ENCODE assay signal across 1 cellular context in the genomic region with DNA sequence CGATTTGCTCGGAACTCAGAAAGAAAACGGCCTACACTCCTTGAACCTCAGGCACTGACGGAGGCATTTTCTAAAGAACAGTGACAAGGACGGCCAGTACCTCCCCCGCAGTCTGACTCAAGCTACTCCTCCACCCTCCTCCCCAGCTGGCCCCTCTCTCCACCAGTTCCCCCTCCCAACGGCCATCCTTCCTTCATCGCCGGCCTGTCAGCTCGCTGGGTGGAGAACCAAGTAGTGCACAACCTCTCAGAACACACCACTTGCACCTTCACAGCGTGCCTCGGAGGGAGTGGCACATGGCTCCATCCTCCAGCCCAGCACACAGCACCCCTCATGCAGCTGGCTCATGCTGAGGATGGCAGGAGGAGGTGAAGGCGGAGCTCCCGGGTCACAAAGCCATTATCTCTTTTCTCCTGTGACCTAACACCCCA.
TF ChIP-seq lines count a peak whose summit lies in the region.

No MANE protein-coding gene starts in this region.

TF ChIP-seq in K562, 482 proteins besides CTCF, POLR2A, EP300 and RAD21 (continued from another document and continues in another):
- TF ChIP-seq NEUROD1 (IDR thresholded peaks at IDR 0.05; ENCODE audit: borderline replicate concordance, low read depth, low read length, partially characterized antibody), result peak; percentile 44
- TF ChIP-seq HDAC1 (IDR thresholded peaks at IDR 0.05), result peak in 1 of 2 experiments; percentile 84; a peak in 2 of 4 replicates
- TF ChIP-seq SMAD3 (CRISPR knock-in tag; conservative IDR thresholded peaks at IDR 0.05), result no peak
- no peak for TF ChIP-seq DMBX1 (CRISPR knock-in tag; IDR thresholded peaks at IDR 0.05; ENCODE audit: borderline replicate concordance)
- no peak for TF ChIP-seq ZNF165 (CRISPR knock-in tag; IDR thresholded peaks at IDR 0.05; ENCODE audit: borderline replicate concordance)
- TF ChIP-seq ZNF695 (CRISPR knock-in tag; IDR thresholded peaks at IDR 0.05), result no peak
- TF ChIP-seq, protein P1, sequence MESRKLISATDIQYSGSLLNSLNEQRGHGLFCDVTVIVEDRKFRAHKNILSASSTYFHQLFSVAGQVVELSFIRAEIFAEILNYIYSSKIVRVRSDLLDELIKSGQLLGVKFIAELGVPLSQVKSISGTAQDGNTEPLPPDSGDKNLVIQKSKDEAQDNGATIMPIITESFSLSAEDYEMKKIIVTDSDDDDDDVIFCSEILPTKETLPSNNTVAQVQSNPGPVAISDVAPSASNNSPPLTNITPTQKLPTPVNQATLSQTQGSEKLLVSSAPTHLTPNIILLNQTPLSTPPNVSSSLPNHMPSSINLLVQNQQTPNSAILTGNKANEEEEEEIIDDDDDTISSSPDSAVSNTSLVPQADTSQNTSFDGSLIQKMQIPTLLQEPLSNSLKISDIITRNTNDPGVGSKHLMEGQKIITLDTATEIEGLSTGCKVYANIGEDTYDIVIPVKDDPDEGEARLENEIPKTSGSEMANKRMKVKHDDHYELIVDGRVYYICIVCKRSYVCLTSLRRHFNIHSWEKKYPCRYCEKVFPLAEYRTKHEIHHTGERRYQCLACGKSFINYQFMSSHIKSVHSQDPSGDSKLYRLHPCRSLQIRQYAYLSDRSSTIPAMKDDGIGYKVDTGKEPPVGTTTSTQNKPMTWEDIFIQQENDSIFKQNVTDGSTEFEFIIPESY (CRISPR knock-in tag; IDR thresholded peaks at IDR 0.05), result no peak
- TF ChIP-seq SPI1 (IDR thresholded peaks at IDR 0.05; ENCODE audit: borderline replicate concordance, low read depth, low read length), result peak; percentile 48; the same call in 1 of the 2 replicates
- no peak for TF ChIP-seq RBM17 (IDR thresholded peaks at IDR 0.05; ENCODE audit: borderline replicate concordance, low read depth, low read length)
- no peak for TF ChIP-seq PHTF2 (CRISPR knock-in tag; IDR thresholded peaks at IDR 0.05)
- TF ChIP-seq GATAD2A (IDR thresholded peaks at IDR 0.05), result peak; percentile 30; the same call in 1 of the 2 replicates
- TF ChIP-seq ZNF197 (CRISPR knock-in tag; IDR thresholded peaks at IDR 0.05; ENCODE audit: low read depth), result no peak
- TF ChIP-seq, protein P2, sequence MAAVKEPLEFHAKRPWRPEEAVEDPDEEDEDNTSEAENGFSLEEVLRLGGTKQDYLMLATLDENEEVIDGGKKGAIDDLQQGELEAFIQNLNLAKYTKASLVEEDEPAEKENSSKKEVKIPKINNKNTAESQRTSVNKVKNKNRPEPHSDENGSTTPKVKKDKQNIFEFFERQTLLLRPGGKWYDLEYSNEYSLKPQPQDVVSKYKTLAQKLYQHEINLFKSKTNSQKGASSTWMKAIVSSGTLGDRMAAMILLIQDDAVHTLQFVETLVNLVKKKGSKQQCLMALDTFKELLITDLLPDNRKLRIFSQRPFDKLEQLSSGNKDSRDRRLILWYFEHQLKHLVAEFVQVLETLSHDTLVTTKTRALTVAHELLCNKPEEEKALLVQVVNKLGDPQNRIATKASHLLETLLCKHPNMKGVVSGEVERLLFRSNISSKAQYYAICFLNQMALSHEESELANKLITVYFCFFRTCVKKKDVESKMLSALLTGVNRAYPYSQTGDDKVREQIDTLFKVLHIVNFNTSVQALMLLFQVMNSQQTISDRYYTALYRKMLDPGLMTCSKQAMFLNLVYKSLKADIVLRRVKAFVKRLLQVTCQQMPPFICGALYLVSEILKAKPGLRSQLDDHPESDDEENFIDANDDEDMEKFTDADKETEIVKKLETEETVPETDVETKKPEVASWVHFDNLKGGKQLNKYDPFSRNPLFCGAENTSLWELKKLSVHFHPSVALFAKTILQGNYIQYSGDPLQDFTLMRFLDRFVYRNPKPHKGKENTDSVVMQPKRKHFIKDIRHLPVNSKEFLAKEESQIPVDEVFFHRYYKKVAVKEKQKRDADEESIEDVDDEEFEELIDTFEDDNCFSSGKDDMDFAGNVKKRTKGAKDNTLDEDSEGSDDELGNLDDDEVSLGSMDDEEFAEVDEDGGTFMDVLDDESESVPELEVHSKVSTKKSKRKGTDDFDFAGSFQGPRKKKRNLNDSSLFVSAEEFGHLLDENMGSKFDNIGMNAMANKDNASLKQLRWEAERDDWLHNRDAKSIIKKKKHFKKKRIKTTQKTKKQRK (IDR thresholded peaks at IDR 0.05; ENCODE audit: borderline replicate concordance, low read depth, low read length), result no peak
- no peak for TF ChIP-seq SMAD1 (IDR thresholded peaks at IDR 0.05; ENCODE audit: low read depth, low read length, partially characterized antibody)
- TF ChIP-seq, protein P3, sequence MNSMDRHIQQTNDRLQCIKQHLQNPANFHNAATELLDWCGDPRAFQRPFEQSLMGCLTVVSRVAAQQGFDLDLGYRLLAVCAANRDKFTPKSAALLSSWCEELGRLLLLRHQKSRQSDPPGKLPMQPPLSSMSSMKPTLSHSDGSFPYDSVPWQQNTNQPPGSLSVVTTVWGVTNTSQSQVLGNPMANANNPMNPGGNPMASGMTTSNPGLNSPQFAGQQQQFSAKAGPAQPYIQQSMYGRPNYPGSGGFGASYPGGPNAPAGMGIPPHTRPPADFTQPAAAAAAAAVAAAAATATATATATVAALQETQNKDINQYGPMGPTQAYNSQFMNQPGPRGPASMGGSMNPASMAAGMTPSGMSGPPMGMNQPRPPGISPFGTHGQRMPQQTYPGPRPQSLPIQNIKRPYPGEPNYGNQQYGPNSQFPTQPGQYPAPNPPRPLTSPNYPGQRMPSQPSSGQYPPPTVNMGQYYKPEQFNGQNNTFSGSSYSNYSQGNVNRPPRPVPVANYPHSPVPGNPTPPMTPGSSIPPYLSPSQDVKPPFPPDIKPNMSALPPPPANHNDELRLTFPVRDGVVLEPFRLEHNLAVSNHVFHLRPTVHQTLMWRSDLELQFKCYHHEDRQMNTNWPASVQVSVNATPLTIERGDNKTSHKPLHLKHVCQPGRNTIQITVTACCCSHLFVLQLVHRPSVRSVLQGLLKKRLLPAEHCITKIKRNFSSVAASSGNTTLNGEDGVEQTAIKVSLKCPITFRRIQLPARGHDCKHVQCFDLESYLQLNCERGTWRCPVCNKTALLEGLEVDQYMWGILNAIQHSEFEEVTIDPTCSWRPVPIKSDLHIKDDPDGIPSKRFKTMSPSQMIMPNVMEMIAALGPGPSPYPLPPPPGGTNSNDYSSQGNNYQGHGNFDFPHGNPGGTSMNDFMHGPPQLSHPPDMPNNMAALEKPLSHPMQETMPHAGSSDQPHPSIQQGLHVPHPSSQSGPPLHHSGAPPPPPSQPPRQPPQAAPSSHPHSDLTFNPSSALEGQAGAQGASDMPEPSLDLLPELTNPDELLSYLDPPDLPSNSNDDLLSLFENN (IDR thresholded peaks at IDR 0.05; ENCODE audit: low read depth in 2 of 2, low read length in 2 of 2), result no peak
- no peak for TF ChIP-seq ZNF12 (CRISPR knock-in tag; IDR thresholded peaks at IDR 0.05)
- TF ChIP-seq, protein P4, sequence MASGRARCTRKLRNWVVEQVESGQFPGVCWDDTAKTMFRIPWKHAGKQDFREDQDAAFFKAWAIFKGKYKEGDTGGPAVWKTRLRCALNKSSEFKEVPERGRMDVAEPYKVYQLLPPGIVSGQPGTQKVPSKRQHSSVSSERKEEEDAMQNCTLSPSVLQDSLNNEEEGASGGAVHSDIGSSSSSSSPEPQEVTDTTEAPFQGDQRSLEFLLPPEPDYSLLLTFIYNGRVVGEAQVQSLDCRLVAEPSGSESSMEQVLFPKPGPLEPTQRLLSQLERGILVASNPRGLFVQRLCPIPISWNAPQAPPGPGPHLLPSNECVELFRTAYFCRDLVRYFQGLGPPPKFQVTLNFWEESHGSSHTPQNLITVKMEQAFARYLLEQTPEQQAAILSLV (tag; IDR thresholded peaks at IDR 0.05), result no peak
- TF ChIP-seq SREBF1 (IDR thresholded peaks at IDR 0.05; ENCODE audit: borderline replicate concordance, low read depth, low read length), result no peak
- peak; percentile 25; the same call in 1 of the 2 replicates for TF ChIP-seq CBFA2T2 (conservative IDR thresholded peaks at IDR 0.05)
- no peak for TF ChIP-seq NFYB (IDR thresholded peaks at IDR 0.05; ENCODE audit: extremely low read depth, insufficient read length)
- TF ChIP-seq HOXB6 (CRISPR knock-in tag; IDR thresholded peaks at IDR 0.05; ENCODE audit: borderline replicate concordance), result no peak
- TF ChIP-seq SMARCA5 (IDR thresholded peaks at IDR 0.05), result no peak
- TF ChIP-seq, protein P5, sequence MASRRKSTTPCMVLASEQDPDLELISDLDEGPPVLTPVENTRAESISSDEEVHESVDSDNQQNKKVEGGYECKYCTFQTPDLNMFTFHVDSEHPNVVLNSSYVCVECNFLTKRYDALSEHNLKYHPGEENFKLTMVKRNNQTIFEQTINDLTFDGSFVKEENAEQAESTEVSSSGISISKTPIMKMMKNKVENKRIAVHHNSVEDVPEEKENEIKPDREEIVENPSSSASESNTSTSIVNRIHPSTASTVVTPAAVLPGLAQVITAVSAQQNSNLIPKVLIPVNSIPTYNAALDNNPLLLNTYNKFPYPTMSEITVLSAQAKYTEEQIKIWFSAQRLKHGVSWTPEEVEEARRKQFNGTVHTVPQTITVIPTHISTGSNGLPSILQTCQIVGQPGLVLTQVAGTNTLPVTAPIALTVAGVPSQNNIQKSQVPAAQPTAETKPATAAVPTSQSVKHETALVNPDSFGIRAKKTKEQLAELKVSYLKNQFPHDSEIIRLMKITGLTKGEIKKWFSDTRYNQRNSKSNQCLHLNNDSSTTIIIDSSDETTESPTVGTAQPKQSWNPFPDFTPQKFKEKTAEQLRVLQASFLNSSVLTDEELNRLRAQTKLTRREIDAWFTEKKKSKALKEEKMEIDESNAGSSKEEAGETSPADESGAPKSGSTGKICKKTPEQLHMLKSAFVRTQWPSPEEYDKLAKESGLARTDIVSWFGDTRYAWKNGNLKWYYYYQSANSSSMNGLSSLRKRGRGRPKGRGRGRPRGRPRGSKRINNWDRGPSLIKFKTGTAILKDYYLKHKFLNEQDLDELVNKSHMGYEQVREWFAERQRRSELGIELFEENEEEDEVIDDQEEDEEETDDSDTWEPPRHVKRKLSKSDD (conservative IDR thresholded peaks at IDR 0.05; ENCODE audit: low read length), result no peak
- no peak for TF ChIP-seq ADNP (tag; IDR thresholded peaks at IDR 0.05)
- TF ChIP-seq, protein P6, sequence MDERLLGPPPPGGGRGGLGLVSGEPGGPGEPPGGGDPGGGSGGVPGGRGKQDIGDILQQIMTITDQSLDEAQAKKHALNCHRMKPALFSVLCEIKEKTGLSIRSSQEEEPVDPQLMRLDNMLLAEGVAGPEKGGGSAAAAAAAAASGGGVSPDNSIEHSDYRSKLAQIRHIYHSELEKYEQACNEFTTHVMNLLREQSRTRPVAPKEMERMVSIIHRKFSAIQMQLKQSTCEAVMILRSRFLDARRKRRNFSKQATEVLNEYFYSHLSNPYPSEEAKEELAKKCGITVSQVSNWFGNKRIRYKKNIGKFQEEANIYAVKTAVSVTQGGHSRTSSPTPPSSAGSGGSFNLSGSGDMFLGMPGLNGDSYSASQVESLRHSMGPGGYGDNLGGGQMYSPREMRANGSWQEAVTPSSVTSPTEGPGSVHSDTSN (CRISPR knock-in tag; IDR thresholded peaks at IDR 0.05; ENCODE audit: low read depth), result no peak
- TF ChIP-seq, protein P6 (tag; conservative IDR thresholded peaks at IDR 0.05; ENCODE audit: low read depth), result no peak
- TF ChIP-seq POLR2B (IDR thresholded peaks at IDR 0.05; ENCODE audit: low read depth, partially characterized antibody), result no peak
- no peak for TF ChIP-seq BACH1 (tag; IDR thresholded peaks at IDR 0.05)
- TF ChIP-seq SIX5 (IDR thresholded peaks at IDR 0.05; ENCODE audit: borderline replicate concordance in 1 of 2, insufficient read depth in 1 of 2, low read depth in 1 of 2, low read length in 2 of 2), result no peak
- TF ChIP-seq, protein P7, sequence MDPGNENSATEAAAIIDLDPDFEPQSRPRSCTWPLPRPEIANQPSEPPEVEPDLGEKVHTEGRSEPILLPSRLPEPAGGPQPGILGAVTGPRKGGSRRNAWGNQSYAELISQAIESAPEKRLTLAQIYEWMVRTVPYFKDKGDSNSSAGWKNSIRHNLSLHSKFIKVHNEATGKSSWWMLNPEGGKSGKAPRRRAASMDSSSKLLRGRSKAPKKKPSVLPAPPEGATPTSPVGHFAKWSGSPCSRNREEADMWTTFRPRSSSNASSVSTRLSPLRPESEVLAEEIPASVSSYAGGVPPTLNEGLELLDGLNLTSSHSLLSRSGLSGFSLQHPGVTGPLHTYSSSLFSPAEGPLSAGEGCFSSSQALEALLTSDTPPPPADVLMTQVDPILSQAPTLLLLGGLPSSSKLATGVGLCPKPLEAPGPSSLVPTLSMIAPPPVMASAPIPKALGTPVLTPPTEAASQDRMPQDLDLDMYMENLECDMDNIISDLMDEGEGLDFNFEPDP (CRISPR knock-in tag; IDR thresholded peaks at IDR 0.05), result no peak
- TF ChIP-seq, protein P8, sequence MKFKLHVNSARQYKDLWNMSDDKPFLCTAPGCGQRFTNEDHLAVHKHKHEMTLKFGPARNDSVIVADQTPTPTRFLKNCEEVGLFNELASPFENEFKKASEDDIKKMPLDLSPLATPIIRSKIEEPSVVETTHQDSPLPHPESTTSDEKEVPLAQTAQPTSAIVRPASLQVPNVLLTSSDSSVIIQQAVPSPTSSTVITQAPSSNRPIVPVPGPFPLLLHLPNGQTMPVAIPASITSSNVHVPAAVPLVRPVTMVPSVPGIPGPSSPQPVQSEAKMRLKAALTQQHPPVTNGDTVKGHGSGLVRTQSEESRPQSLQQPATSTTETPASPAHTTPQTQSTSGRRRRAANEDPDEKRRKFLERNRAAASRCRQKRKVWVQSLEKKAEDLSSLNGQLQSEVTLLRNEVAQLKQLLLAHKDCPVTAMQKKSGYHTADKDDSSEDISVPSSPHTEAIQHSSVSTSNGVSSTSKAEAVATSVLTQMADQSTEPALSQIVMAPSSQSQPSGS (CRISPR knock-in tag; IDR thresholded peaks at IDR 0.05), result no peak
- TF ChIP-seq, protein P9, sequence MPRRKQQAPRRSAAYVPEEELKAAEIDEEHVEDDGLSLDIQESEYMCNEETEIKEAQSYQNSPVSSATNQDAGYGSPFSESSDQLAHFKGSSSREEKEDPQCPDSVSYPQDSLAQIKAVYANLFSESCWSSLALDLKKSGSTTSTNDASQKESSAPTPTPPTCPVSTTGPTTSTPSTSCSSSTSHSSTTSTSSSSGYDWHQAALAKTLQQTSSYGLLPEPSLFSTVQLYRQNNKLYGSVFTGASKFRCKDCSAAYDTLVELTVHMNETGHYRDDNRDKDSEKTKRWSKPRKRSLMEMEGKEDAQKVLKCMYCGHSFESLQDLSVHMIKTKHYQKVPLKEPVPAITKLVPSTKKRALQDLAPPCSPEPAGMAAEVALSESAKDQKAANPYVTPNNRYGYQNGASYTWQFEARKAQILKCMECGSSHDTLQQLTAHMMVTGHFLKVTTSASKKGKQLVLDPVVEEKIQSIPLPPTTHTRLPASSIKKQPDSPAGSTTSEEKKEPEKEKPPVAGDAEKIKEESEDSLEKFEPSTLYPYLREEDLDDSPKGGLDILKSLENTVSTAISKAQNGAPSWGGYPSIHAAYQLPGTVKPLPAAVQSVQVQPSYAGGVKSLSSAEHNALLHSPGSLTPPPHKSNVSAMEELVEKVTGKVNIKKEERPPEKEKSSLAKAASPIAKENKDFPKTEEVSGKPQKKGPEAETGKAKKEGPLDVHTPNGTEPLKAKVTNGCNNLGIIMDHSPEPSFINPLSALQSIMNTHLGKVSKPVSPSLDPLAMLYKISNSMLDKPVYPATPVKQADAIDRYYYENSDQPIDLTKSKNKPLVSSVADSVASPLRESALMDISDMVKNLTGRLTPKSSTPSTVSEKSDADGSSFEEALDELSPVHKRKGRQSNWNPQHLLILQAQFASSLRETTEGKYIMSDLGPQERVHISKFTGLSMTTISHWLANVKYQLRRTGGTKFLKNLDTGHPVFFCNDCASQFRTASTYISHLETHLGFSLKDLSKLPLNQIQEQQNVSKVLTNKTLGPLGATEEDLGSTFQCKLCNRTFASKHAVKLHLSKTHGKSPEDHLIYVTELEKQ (CRISPR knock-in tag; IDR thresholded peaks at IDR 0.05), result no peak
